ENCODE assay signal across 1 cellular context in the genomic region with DNA sequence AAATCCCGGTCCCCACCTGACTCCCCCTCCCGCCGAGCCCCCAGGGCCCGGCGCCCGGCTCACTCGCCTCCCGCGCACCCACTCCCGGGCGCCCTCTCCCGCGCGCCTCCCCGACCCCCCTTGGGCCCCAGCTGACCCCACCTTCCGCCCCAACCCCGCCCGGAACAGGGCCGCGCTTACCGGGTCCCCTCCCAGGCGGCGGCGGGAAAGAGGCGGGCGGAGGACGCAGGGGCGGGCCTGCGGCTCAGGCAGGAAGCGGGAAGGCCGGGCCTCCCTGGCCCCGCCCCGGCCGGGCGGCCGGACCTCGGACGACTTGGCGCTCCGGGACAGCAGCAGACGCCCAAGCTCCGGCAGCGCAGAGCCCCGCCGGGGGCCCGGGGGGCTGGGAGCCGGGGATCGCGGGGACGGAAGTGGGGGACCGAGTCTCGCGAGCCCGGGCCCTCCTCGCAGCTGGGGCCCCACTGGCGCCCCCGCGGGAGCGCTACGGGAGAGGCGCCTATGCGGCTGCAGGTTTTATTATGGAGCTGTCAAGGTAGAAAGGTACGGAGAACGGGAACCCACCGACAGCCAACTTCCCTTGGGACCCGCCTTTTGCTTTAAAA.
TF ChIP-seq lines count a peak whose summit lies in the region.

A gene (minus strand): TSS at position 212 of the 602 bp plus-strand sequence. CDS start 15,905 bp downstream, outside the sequence.

TF ChIP-seq in HEK293, 187 proteins besides CTCF, POLR2A, EP300 and RAD21 (continued from another document and continues in another):
- TF ChIP-seq, protein P1, sequence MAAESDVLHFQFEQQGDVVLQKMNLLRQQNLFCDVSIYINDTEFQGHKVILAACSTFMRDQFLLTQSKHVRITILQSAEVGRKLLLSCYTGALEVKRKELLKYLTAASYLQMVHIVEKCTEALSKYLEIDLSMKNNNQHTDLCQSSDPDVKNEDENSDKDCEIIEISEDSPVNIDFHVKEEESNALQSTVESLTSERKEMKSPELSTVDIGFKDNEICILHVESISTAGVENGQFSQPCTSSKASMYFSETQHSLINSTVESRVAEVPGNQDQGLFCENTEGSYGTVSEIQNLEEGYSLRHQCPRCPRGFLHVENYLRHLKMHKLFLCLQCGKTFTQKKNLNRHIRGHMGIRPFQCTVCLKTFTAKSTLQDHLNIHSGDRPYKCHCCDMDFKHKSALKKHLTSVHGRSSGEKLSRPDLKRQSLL (tag by site-specific recombination; IDR thresholded peaks at IDR 0.05): peak; percentile 73
- TF ChIP-seq MZF1 (tag by site-specific recombination; IDR thresholded peaks at IDR 0.05; ENCODE audit: borderline replicate concordance): no peak
- TF ChIP-seq, protein P2, sequence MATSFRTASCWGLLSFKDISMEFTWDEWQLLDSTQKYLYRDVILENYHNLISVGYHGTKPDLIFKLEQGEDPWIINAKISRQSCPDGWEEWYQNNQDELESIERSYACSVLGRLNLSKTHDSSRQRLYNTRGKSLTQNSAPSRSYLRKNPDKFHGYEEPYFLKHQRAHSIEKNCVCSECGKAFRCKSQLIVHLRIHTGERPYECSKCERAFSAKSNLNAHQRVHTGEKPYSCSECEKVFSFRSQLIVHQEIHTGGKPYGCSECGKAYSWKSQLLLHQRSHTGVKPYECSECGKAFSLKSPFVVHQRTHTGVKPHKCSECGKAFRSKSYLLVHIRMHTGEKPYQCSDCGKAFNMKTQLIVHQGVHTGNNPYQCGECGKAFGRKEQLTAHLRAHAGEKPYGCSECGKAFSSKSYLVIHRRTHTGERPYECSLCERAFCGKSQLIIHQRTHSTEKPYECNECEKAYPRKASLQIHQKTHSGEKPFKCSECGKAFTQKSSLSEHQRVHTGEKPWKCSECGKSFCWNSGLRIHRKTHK (tag by site-specific recombination; IDR thresholded peaks at IDR 0.05): no peak
- TF ChIP-seq, protein P3, sequence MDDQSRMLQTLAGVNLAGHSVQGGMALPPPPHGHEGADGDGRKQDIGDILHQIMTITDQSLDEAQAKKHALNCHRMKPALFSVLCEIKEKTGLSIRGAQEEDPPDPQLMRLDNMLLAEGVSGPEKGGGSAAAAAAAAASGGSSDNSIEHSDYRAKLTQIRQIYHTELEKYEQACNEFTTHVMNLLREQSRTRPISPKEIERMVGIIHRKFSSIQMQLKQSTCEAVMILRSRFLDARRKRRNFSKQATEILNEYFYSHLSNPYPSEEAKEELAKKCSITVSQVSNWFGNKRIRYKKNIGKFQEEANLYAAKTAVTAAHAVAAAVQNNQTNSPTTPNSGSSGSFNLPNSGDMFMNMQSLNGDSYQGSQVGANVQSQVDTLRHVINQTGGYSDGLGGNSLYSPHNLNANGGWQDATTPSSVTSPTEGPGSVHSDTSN (CRISPR knock-in tag; IDR thresholded peaks at IDR 0.05): no peak
- no peak; the same call in 1 of the 2 replicates for TF ChIP-seq ZNF335 (tag by site-specific recombination; conservative IDR thresholded peaks at IDR 0.05)
- TF ChIP-seq ZNF658 (tag by site-specific recombination; IDR thresholded peaks at IDR 0.05): no peak
- TF ChIP-seq SCRT1 (tag by site-specific recombination; IDR thresholded peaks at IDR 0.05; ENCODE audit: borderline replicate concordance): no peak
- TF ChIP-seq ZNF146 (tag by site-specific recombination; IDR thresholded peaks at IDR 0.05): no peak
- TF ChIP-seq ZSCAN30 (tag by site-specific recombination; IDR thresholded peaks at IDR 0.05): peak; percentile 66; the same call in 1 of the 2 replicates
- no peak for TF ChIP-seq ZNF266 (tag by site-specific recombination; IDR thresholded peaks at IDR 0.05; ENCODE audit: low read depth)
- no peak for TF ChIP-seq GLI4 (tag by site-specific recombination; IDR thresholded peaks at IDR 0.05)
- TF ChIP-seq ZNF157 (tag by site-specific recombination; IDR thresholded peaks at IDR 0.05): no peak
- TF ChIP-seq ZNF239 (tag by site-specific recombination; IDR thresholded peaks at IDR 0.05): no peak
- 0 out of 2 replicates have a peak, but pooled peaks have one; percentile 15 for TF ChIP-seq GLIS1 (tag by site-specific recombination; IDR thresholded peaks at IDR 0.05)
- TF ChIP-seq, protein P4, sequence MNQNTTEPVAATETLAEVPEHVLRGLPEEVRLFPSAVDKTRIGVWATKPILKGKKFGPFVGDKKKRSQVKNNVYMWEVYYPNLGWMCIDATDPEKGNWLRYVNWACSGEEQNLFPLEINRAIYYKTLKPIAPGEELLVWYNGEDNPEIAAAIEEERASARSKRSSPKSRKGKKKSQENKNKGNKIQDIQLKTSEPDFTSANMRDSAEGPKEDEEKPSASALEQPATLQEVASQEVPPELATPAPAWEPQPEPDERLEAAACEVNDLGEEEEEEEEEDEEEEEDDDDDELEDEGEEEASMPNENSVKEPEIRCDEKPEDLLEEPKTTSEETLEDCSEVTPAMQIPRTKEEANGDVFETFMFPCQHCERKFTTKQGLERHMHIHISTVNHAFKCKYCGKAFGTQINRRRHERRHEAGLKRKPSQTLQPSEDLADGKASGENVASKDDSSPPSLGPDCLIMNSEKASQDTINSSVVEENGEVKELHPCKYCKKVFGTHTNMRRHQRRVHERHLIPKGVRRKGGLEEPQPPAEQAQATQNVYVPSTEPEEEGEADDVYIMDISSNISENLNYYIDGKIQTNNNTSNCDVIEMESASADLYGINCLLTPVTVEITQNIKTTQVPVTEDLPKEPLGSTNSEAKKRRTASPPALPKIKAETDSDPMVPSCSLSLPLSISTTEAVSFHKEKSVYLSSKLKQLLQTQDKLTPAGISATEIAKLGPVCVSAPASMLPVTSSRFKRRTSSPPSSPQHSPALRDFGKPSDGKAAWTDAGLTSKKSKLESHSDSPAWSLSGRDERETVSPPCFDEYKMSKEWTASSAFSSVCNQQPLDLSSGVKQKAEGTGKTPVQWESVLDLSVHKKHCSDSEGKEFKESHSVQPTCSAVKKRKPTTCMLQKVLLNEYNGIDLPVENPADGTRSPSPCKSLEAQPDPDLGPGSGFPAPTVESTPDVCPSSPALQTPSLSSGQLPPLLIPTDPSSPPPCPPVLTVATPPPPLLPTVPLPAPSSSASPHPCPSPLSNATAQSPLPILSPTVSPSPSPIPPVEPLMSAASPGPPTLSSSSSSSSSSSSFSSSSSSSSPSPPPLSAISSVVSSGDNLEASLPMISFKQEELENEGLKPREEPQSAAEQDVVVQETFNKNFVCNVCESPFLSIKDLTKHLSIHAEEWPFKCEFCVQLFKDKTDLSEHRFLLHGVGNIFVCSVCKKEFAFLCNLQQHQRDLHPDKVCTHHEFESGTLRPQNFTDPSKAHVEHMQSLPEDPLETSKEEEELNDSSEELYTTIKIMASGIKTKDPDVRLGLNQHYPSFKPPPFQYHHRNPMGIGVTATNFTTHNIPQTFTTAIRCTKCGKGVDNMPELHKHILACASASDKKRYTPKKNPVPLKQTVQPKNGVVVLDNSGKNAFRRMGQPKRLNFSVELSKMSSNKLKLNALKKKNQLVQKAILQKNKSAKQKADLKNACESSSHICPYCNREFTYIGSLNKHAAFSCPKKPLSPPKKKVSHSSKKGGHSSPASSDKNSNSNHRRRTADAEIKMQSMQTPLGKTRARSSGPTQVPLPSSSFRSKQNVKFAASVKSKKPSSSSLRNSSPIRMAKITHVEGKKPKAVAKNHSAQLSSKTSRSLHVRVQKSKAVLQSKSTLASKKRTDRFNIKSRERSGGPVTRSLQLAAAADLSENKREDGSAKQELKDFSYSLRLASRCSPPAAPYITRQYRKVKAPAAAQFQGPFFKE (tag by site-specific recombination; IDR thresholded peaks at IDR 0.05; ENCODE audit: borderline replicate concordance): no peak
- TF ChIP-seq ZNF366 (tag by site-specific recombination; conservative IDR thresholded peaks at IDR 0.05): no peak
- peak; percentile 29; the same call in 1 of the 2 replicates for TF ChIP-seq KLF10 (tag by site-specific recombination; IDR thresholded peaks at IDR 0.05)
- no peak for TF ChIP-seq BCL11A (tag by site-specific recombination; IDR thresholded peaks at IDR 0.05; ENCODE audit: low read depth)
- TF ChIP-seq, protein P5, sequence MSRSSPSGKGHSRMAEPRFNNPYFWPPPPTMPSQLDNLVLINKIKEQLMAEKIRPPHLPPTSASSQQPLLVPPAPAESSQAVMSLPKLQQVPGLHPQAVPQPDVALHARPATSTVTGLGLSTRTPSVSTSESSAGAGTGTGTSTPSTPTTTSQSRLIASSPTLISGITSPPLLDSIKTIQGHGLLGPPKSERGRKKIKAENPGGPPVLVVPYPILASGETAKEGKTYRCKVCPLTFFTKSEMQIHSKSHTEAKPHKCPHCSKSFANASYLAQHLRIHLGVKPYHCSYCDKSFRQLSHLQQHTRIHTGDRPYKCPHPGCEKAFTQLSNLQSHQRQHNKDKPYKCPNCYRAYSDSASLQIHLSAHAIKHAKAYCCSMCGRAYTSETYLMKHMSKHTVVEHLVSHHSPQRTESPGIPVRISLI (tag by site-specific recombination; IDR thresholded peaks at IDR 0.05): no peak
- no peak for TF ChIP-seq ZNF623 (tag by site-specific recombination; IDR thresholded peaks at IDR 0.05)
- no peak for TF ChIP-seq ZBTB1 (tag by site-specific recombination; IDR thresholded peaks at IDR 0.05)
- peak; percentile 50; the same call in 1 of the 2 replicates for TF ChIP-seq ZNF561 (tag by site-specific recombination; IDR thresholded peaks at IDR 0.05; ENCODE audit: borderline replicate concordance)
- TF ChIP-seq SP3 (tag by site-specific recombination; IDR thresholded peaks at IDR 0.05): peak; percentile 72
- no peak for TF ChIP-seq ZNF2 (tag by site-specific recombination; IDR thresholded peaks at IDR 0.05)
- no peak for TF ChIP-seq SALL2 (tag by site-specific recombination; IDR thresholded peaks at IDR 0.05; ENCODE audit: borderline replicate concordance)
- TF ChIP-seq ZNF600 (tag by site-specific recombination; IDR thresholded peaks at IDR 0.05): no peak
- no peak for TF ChIP-seq ZNF624 (tag by site-specific recombination; IDR thresholded peaks at IDR 0.05)
- TF ChIP-seq, protein P6, sequence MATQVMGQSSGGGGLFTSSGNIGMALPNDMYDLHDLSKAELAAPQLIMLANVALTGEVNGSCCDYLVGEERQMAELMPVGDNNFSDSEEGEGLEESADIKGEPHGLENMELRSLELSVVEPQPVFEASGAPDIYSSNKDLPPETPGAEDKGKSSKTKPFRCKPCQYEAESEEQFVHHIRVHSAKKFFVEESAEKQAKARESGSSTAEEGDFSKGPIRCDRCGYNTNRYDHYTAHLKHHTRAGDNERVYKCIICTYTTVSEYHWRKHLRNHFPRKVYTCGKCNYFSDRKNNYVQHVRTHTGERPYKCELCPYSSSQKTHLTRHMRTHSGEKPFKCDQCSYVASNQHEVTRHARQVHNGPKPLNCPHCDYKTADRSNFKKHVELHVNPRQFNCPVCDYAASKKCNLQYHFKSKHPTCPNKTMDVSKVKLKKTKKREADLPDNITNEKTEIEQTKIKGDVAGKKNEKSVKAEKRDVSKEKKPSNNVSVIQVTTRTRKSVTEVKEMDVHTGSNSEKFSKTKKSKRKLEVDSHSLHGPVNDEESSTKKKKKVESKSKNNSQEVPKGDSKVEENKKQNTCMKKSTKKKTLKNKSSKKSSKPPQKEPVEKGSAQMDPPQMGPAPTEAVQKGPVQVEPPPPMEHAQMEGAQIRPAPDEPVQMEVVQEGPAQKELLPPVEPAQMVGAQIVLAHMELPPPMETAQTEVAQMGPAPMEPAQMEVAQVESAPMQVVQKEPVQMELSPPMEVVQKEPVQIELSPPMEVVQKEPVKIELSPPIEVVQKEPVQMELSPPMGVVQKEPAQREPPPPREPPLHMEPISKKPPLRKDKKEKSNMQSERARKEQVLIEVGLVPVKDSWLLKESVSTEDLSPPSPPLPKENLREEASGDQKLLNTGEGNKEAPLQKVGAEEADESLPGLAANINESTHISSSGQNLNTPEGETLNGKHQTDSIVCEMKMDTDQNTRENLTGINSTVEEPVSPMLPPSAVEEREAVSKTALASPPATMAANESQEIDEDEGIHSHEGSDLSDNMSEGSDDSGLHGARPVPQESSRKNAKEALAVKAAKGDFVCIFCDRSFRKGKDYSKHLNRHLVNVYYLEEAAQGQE (tag by site-specific recombination; IDR thresholded peaks at IDR 0.05): no peak
- TF ChIP-seq ZNF223 (tag by site-specific recombination; IDR thresholded peaks at IDR 0.05): no peak
- no peak for TF ChIP-seq ZNF391 (tag by site-specific recombination; IDR thresholded peaks at IDR 0.05; ENCODE audit: borderline replicate concordance, low read depth)
- TF ChIP-seq ZNF302 (tag by site-specific recombination; IDR thresholded peaks at IDR 0.05; ENCODE audit: low read depth): no peak
- TF ChIP-seq ZNF10 (tag by site-specific recombination; IDR thresholded peaks at IDR 0.05): no peak
- no peak for TF ChIP-seq ZNF292 (tag by site-specific recombination; IDR thresholded peaks at IDR 0.05; ENCODE audit: borderline replicate concordance, low read depth)
- TF ChIP-seq SP7 (tag by site-specific recombination; IDR thresholded peaks at IDR 0.05): no peak
- no peak for TF ChIP-seq ZNF37A (tag by site-specific recombination; IDR thresholded peaks at IDR 0.05)
- TF ChIP-seq ZNF114 (tag by site-specific recombination; IDR thresholded peaks at IDR 0.05): no peak
- no peak for TF ChIP-seq BCL11B (tag by site-specific recombination; IDR thresholded peaks at IDR 0.05; ENCODE audit: low read depth)
- TF ChIP-seq, protein P7, sequence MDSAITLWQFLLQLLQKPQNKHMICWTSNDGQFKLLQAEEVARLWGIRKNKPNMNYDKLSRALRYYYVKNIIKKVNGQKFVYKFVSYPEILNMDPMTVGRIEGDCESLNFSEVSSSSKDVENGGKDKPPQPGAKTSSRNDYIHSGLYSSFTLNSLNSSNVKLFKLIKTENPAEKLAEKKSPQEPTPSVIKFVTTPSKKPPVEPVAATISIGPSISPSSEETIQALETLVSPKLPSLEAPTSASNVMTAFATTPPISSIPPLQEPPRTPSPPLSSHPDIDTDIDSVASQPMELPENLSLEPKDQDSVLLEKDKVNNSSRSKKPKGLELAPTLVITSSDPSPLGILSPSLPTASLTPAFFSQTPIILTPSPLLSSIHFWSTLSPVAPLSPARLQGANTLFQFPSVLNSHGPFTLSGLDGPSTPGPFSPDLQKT (IDR thresholded peaks at IDR 0.05; ENCODE audit: borderline replicate concordance, low read depth, low read length): no peak
- TF ChIP-seq, protein P8, sequence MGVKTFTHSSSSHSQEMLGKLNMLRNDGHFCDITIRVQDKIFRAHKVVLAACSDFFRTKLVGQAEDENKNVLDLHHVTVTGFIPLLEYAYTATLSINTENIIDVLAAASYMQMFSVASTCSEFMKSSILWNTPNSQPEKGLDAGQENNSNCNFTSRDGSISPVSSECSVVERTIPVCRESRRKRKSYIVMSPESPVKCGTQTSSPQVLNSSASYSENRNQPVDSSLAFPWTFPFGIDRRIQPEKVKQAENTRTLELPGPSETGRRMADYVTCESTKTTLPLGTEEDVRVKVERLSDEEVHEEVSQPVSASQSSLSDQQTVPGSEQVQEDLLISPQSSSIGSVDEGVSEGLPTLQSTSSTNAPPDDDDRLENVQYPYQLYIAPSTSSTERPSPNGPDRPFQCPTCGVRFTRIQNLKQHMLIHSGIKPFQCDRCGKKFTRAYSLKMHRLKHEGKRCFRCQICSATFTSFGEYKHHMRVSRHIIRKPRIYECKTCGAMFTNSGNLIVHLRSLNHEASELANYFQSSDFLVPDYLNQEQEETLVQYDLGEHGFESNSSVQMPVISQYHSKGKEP (tag by site-specific recombination; IDR thresholded peaks at IDR 0.05): no peak
